ENCODE assay signal across 8 cellular contexts in genomic region chr13:99087954-99088491, GRCh38.
DNase-seq lines count a peak whose midpoint lies in the region; ATAC-seq and TF ChIP-seq lines count a peak whose summit lies in the region.

No MANE protein-coding gene starts in this region.

- TF ChIP-seq CTCF in HFFc6 (IDR thresholded peaks at IDR 0.05) (no peak), fibroblast of villous mesenchyme (IDR thresholded peaks at IDR 0.05; ENCODE audit: insufficient read depth, low read depth, low read length) (no peak), parathyroid adenoma (IDR thresholded peaks at IDR 0.05) (no peak)

- ATAC-seq in GM18498 (IDR thresholded peaks at IDR 0.05; ENCODE audit: unreplicated experiment): peak; percentile 23

- H3K9me3 ChIP-seq in parathyroid adenoma (ENCODE audit: control insufficient read depth, low read length): no peaks in the 10 kb centered on the region

- H3K4me3 ChIP-seq in fibroblast of villous mesenchyme (ENCODE audit: low read depth, low read length) (peak overlapping the region; percentile 81), parathyroid adenoma (ENCODE audit: low read depth, low read length) (peak overlapping the region; percentile 80)

- H3K27me3 ChIP-seq in parathyroid adenoma (ENCODE audit: control insufficient read depth, insufficient read depth, low read length): no peaks in the 10 kb centered on the region

- H3K9ac ChIP-seq in parathyroid adenoma: no peak overlapping the region

- no peaks in the 10 kb centered on the region for H3K9me3 Mint-ChIP-seq in HFFc6

- no peaks in the 10 kb centered on the region for H3K79me2 ChIP-seq in parathyroid adenoma

- peak overlapping the region; percentile 75 for H3K4me2 ChIP-seq in parathyroid adenoma (ENCODE audit: low read length)

- H3K36me3 ChIP-seq in parathyroid adenoma (ENCODE audit: control insufficient read depth, insufficient read depth, low read length): no peaks in the 10 kb centered on the region

- peak overlapping the region; percentile 97 for H2AFZ ChIP-seq in parathyroid adenoma

- H3K4me3 Mint-ChIP-seq in HFFc6: peak overlapping the region; percentile 98

- peaks cover 19% of the 10 kb centered on the region for H3K4me1 Mint-ChIP-seq in HFFc6 (ENCODE audit: low read depth)

- peaks cover 8% of the 10 kb centered on the region for H3K27me3 Mint-ChIP-seq in HFFc6 (ENCODE audit: insufficient read depth)

- no peak for DNase-seq in HFFc6
- peak; percentile 76 for DNase-seq in NCI-H1417 treated with DMSO at 0.1 percent for 48 hours (lab: John Stamatoyannopoulos, UW)
- DNase-seq in activated CD8-positive, alpha-beta memory T cell treated with anti-CD3 and anti-CD28 coated beads, Interleukin-2, amount 50 U/mL, for 48 hours: peak; percentile 67
- no peak for DNase-seq in fibroblast of villous mesenchyme (ENCODE audit: low read depth)
- DNase-seq in foreskin melanocyte: no peak
- no peak for DNase-seq in hepatic stellate cell (ENCODE audit: low spot score)

- peak overlapping the region; percentile 83 for H3K27ac Mint-ChIP-seq in HFFc6

- H3K4me1 ChIP-seq in parathyroid adenoma: no peaks in the 10 kb centered on the region

- H3K36me3 Mint-ChIP-seq in HFFc6 (ENCODE audit: low read depth): no peaks in the 10 kb centered on the region

- H3K27ac ChIP-seq in parathyroid adenoma: peak overlapping the region; percentile 93

Comparison
In these comparisons a context has a peak if more than half of its experiments do, and no peak if none do; other contexts are left out.
1. DNase-seq: peak in NCI-H1417 treated with DMSO at 0.1 percent for 48 hours (single experiment) and activated CD8-positive, alpha-beta memory T cell treated with anti-CD3 and anti-CD28 coated beads, Interleukin-2, amount 50 U/mL, for 48 hours (single experiment); none in HFFc6 (single experiment), fibroblast of villous mesenchyme (single experiment), foreskin melanocyte (single experiment) and hepatic stellate cell (single experiment).